5 cellular contexts compared by ENCODE assay signal in genomic region chr1:18770799-18771198, GRCh38.
"Had no signal": no experiment of that assay in that cellular context is flagged by ENCODE, and none has a peak within 500 bp of the region (broad histone marks: within the 10 kb centered on the region; RNA-seq: fewer than 3 reads in every experiment).

No MANE protein-coding gene starts in this region.

- H3K27ac ChIP-seq: HL-60 had no signal

- DNase-seq: IMR-90, KBM-7, KG1 had no signal

- FAIRE-seq: HTR-8/SVneo had no signal
